ENCODE assay signal across 11 cellular contexts in the genomic region with DNA sequence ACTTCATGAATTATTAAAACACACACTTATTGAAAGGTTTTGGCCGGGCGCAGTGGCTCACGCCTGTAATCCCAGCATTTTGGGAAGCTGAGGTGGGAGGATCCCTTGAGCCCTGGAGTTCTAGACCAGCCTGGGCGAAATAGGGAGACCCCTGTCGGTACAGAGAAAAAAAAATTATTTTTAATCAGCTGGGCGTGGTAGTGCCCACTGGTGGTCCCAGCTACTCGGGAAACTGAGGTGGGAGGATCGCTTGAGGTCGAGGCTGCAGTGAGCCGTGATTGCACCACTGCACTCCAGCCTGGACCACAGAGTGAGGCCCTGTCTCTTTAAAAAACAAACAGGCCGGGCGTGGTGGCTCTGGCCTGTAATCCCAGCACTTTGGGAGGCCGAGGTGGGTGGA. TPM values are rescaled to one million over a fixed set of nuclear protein-coding genes. Genes with fewer than 3 reads are reported as not detected.
DNase-seq lines count a peak whose midpoint lies in the region; ATAC-seq, FAIRE-seq and TF ChIP-seq lines count a peak whose summit lies in the region.
"Had no signal": no experiment of that assay in that cellular context is flagged by ENCODE, and none has a peak within 500 bp of the region (broad histone marks: within the 10 kb centered on the region; RNA-seq: fewer than 3 reads in every experiment).

No MANE protein-coding gene starts in this region.

- H4K20me1 ChIP-seq in MM.1S (ENCODE audit: insufficient read depth, low read length), result no peaks in the 10 kb centered on the region

- H2AFZ ChIP-seq in MM.1S (ENCODE audit: low read length), result no peak overlapping the region

- no peaks in the 10 kb centered on the region for H3K27me3 ChIP-seq in foreskin keratinocyte
- no peaks in the 10 kb centered on the region for H3K27me3 ChIP-seq in stomach
- no peaks in the 10 kb centered on the region for H3K27me3 ChIP-seq in MM.1S (replicated peaks; ENCODE audit: insufficient read depth, low read length)

- TF ChIP-seq CTCF in foreskin keratinocyte (conservative IDR thresholded peaks at IDR 0.05) (peak; percentile 18), stomach (IDR thresholded peaks at IDR 0.05) (no peak), MM.1S (IDR thresholded peaks at IDR 0.05; ENCODE audit: low read length) (no peak)

- peaks cover 25% of the 10 kb centered on the region for H3K4me1 Mint-ChIP-seq in activated naive CD4-positive, alpha-beta T cell treated with anti-CD3 and anti-CD28 coated beads, Interleukin-2, amount 50 U/mL, for 24 hours
- H3K4me1 Mint-ChIP-seq in T-helper 17 cell, result peaks cover 21% of the 10 kb centered on the region

- TF ChIP-seq EP300 in stomach (IDR thresholded peaks at IDR 0.05), result no peak

- no peak for TF ChIP-seq POLR2A in stomach (IDR thresholded peaks at IDR 0.05)

- intact Hi-C loops in stomach (cut with DNase I; ENCODE audit: low total_unique reads), result no loop called here

- no peaks in the 10 kb centered on the region for H3K9me3 Mint-ChIP-seq in activated naive CD4-positive, alpha-beta T cell treated with anti-CD3 and anti-CD28 coated beads, Interleukin-2, amount 50 U/mL, for 24 hours
- H3K9me3 Mint-ChIP-seq in activated naive CD4-positive, alpha-beta T cell treated with anti-CD3 and anti-CD28 coated beads, Interleukin-2, amount 50 U/mL, for 72 hours, result no peaks in the 10 kb centered on the region

- ATAC-seq in activated naive CD4-positive, alpha-beta T cell treated with anti-CD3 and anti-CD28 coated beads, Interleukin-2, amount 50 U/mL, for 72 hours, result no peak
- no peak for ATAC-seq in T-helper 17 cell
- ATAC-seq in foreskin keratinocyte, result no peak
- no peak for ATAC-seq in GM19397 (IDR thresholded peaks at IDR 0.05; ENCODE audit: unreplicated experiment)
- ATAC-seq: GM12878 had no signal

- no peak overlapping the region for H3K9ac ChIP-seq in MM.1S (ENCODE audit: low read length)

- H3K27me3 Mint-ChIP-seq in activated naive CD4-positive, alpha-beta T cell treated with anti-CD3 and anti-CD28 coated beads, Interleukin-2, amount 50 U/mL, for 24 hours, result no peaks in the 10 kb centered on the region
- H3K27me3 Mint-ChIP-seq in T-helper 17 cell, result no peaks in the 10 kb centered on the region

- H3F3A ChIP-seq in MM.1S (ENCODE audit: insufficient read depth, low read length), result peaks cover 19% of the 10 kb centered on the region

- DNase-seq in activated naive CD4-positive, alpha-beta T cell treated with anti-CD3 and anti-CD28 coated beads, Interleukin-2, amount 50 U/mL, for 72 hours (ENCODE audit: low spot score in 2 of 2), result no peak
- no peak for DNase-seq in T-helper 17 cell
- no peak for DNase-seq in foreskin keratinocyte
- no peak for DNase-seq in stomach
- no peak for DNase-seq in MM.1S
- no peak for DNase-seq in HTR-8/SVneo (ENCODE audit: insufficient read length, low spot score)
- DNase-seq: NCI-H524 treated with DMSO at 0.1 percent for 48 hours had no signal

- H3K27ac ChIP-seq in foreskin keratinocyte (no peak overlapping the region), stomach (peak overlapping the region in 4 of 5 donors; percentile 98 to 99 (median 99)), MM.1S (ENCODE audit: low read length) (no peak overlapping the region)

- H3K4me3 ChIP-seq in stomach, result no peak overlapping the region
- no peak overlapping the region for H3K4me3 ChIP-seq in MM.1S (ENCODE audit: low read length)

- FAIRE-seq in HTR-8/SVneo (lab: Jason Lieb, UNC), result no peak
- FAIRE-seq: colon, GM12878 had no signal

- peaks cover 0 to 14% (median 12%) of the 10 kb centered on the region in 4 donors for H3K36me3 ChIP-seq in stomach
- H3K36me3 ChIP-seq in MM.1S (replicated peaks; ENCODE audit: insufficient read depth, low read length), result no peaks in the 10 kb centered on the region

- WGBS in stomach, 5 donors, result 71 to 78% (median 73%) methylated on average over 13 of the region's 13 CpGs

- H3K4me1 ChIP-seq in foreskin keratinocyte, result no peaks in the 10 kb centered on the region
- peaks cover 12 to 29% (median 20%) of the 10 kb centered on the region in 4 donors for H3K4me1 ChIP-seq in stomach
- H3K4me1 ChIP-seq in MM.1S (ENCODE audit: low read length), result 0 out of 2 replicates have a peak, but pooled peaks cover 3% of the 10 kb centered on the region

- peak overlapping the region; percentile 95 for H3K4me3 Mint-ChIP-seq in activated naive CD4-positive, alpha-beta T cell treated with anti-CD3 and anti-CD28 coated beads, Interleukin-2, amount 50 U/mL, for 24 hours
- no peak overlapping the region for H3K4me3 Mint-ChIP-seq in T-helper 17 cell

- H3K27ac Mint-ChIP-seq in activated naive CD4-positive, alpha-beta T cell treated with anti-CD3 and anti-CD28 coated beads, Interleukin-2, amount 50 U/mL, for 24 hours, result peak overlapping the region; percentile 100
- H3K27ac Mint-ChIP-seq in activated naive CD4-positive, alpha-beta T cell treated with anti-CD3 and anti-CD28 coated beads, Interleukin-2, amount 50 U/mL, for 72 hours, result peak overlapping the region in 1 of 2 donors; percentile 99
- peak overlapping the region; percentile 99 for H3K27ac Mint-ChIP-seq in T-helper 17 cell

- H3K9me3 ChIP-seq in T-helper 17 cell (ENCODE audit: control insufficient read depth, low read length, poor library complexity, severe bottlenecking) (no peaks in the 10 kb centered on the region), stomach (no peaks in the 10 kb centered on the region), MM.1S (replicated peaks; ENCODE audit: insufficient read depth, low read length) (no peaks in the 10 kb centered on the region)

- no peaks in the 10 kb centered on the region for H3K9me2 ChIP-seq in MM.1S (replicated peaks; ENCODE audit: insufficient read depth, low read length)

- H3K79me2 ChIP-seq in MM.1S (ENCODE audit: low read length), result peaks cover 11% of the 10 kb centered on the region; the same call in 1 of the 2 replicates

- no peak overlapping the region for H3K4me2 ChIP-seq in MM.1S (ENCODE audit: low read depth, low read length)

- H3K36me3 Mint-ChIP-seq in activated naive CD4-positive, alpha-beta T cell treated with anti-CD3 and anti-CD28 coated beads, Interleukin-2, amount 50 U/mL, for 24 hours, result peaks cover 3% of the 10 kb centered on the region
- peaks cover 7 to 10% of the 10 kb centered on the region in 2 donors for H3K36me3 Mint-ChIP-seq in activated naive CD4-positive, alpha-beta T cell treated with anti-CD3 and anti-CD28 coated beads, Interleukin-2, amount 50 U/mL, for 72 hours
- H3K36me3 Mint-ChIP-seq in T-helper 17 cell (ENCODE audit: low read depth), result no peaks in the 10 kb centered on the region

RNA-seq across cellular contexts. Expression of a gene that starts 1.7 kb away (rescaled TPM):
- 10 to 100 TPM in 1 of 2 donors, 1 to 10 TPM in 1; 5.6 to 14.1 TPM for total RNA-seq in activated naive CD4-positive, alpha-beta T cell treated with anti-CD3 and anti-CD28 coated beads, Interleukin-2, amount 50 U/mL, for 72 hours
- 10 to 100 TPM in 1 of 2 donors, 1 to 10 TPM in 1; 9.9 to 25.5 TPM for total RNA-seq in T-helper 17 cell
- 10.9 and 12.0 TPM in 2 replicates for total RNA-seq in foreskin keratinocyte
- polyA plus RNA-seq in foreskin keratinocyte, result 4.1 and 4.9 TPM in 2 replicates
- 10 to 100 TPM in 2 of 5 donors, 1 to 10 TPM in 3; 5.2 to 52.2 (median 8.8) TPM for total RNA-seq in stomach
- polyA plus RNA-seq in stomach, result 1 to 10 TPM; 3.9 to 5.4 (median 4.3) TPM

RNA-seq across cellular contexts. Expression of a gene that starts 12.0 kb away (rescaled TPM):
- total RNA-seq in activated naive CD4-positive, alpha-beta T cell treated with anti-CD3 and anti-CD28 coated beads, Interleukin-2, amount 50 U/mL, for 72 hours, result 1 to 10 TPM; 5.6 TPM
- total RNA-seq in T-helper 17 cell (1 to 10 TPM; 4.0 to 5.0 TPM), foreskin keratinocyte (5.8 and 7.8 TPM in 2 replicates), stomach (10 to 100 TPM in 1 of 5 donors, 1 to 10 TPM in 1, under 1 TPM in 1, not detected in 2; 0.72 to 14.0 (median 3.1) TPM)
- polyA plus RNA-seq in foreskin keratinocyte (7.0 and 8.4 TPM in 2 replicates), stomach (1 to 10 TPM; 1.1 to 2.4 (median 1.4) TPM)

RNA-seq across cellular contexts. Expression of a gene that starts 12.8 kb away (rescaled TPM):
- total RNA-seq in activated naive CD4-positive, alpha-beta T cell treated with anti-CD3 and anti-CD28 coated beads, Interleukin-2, amount 50 U/mL, for 72 hours, result 100 to 1,000 TPM; 104 to 166 TPM
- total RNA-seq in T-helper 17 cell, result 100 to 1,000 TPM; 375 to 433 TPM
- 107 and 114 TPM in 2 replicates for total RNA-seq in foreskin keratinocyte
- 56.0 and 62.1 TPM in 2 replicates for polyA plus RNA-seq in foreskin keratinocyte
- total RNA-seq in stomach, result 10 to 100 TPM; 28.1 to 90.3 (median 52.5) TPM
- 10 to 100 TPM; 41.6 to 49.2 (median 47.1) TPM for polyA plus RNA-seq in stomach

RNA-seq across cellular contexts. Expression of a gene that starts 24.7 kb away (rescaled TPM):
- total RNA-seq in activated naive CD4-positive, alpha-beta T cell treated with anti-CD3 and anti-CD28 coated beads, Interleukin-2, amount 50 U/mL, for 72 hours, result 1 to 10 TPM in 1 of 2 donors, under 1 TPM in 1; 0.91 to 1.0 TPM
- total RNA-seq in T-helper 17 cell (under 1 TPM; 0.47 to 0.52 TPM), foreskin keratinocyte (1.3 TPM in 2 replicates), stomach (1 to 10 TPM in 4 of 5 donors, under 1 TPM in 1; 0.73 to 6.4 (median 3.5) TPM)
- polyA plus RNA-seq in foreskin keratinocyte (1.6 and 1.7 TPM in 2 replicates), stomach (1 to 10 TPM; 2.4 to 6.0 (median 2.5) TPM)

RNA-seq across cellular contexts. Expression of a gene that starts 35.8 kb away (rescaled TPM):
- total RNA-seq in activated naive CD4-positive, alpha-beta T cell treated with anti-CD3 and anti-CD28 coated beads, Interleukin-2, amount 50 U/mL, for 72 hours, result 1 to 10 TPM in 1 of 2 donors, under 1 TPM in 1; 0.89 to 3.1 TPM
- under 1 TPM; 0.42 to 0.57 TPM for total RNA-seq in T-helper 17 cell
- total RNA-seq in foreskin keratinocyte, result 0.54 and 0.60 TPM in 2 replicates
- 0.40 and 0.46 TPM in 2 replicates for polyA plus RNA-seq in foreskin keratinocyte
- 1 to 10 TPM in 1 of 5 donors, not detected in 4; 1.3 TPM for total RNA-seq in stomach
- polyA plus RNA-seq in stomach, result 10 to 100 TPM in 1 of 3 donors, under 1 TPM in 1, not detected in 1; 0.25 to 35.1 TPM

Comparison
In these comparisons a context has a peak if more than half of its experiments do, and no peak if none do; other contexts are left out.
1. H3K27ac ChIP-seq: peak in stomach (4 of 5); none in foreskin keratinocyte (single experiment) and MM.1S (single experiment).